In the genomic region with DNA sequence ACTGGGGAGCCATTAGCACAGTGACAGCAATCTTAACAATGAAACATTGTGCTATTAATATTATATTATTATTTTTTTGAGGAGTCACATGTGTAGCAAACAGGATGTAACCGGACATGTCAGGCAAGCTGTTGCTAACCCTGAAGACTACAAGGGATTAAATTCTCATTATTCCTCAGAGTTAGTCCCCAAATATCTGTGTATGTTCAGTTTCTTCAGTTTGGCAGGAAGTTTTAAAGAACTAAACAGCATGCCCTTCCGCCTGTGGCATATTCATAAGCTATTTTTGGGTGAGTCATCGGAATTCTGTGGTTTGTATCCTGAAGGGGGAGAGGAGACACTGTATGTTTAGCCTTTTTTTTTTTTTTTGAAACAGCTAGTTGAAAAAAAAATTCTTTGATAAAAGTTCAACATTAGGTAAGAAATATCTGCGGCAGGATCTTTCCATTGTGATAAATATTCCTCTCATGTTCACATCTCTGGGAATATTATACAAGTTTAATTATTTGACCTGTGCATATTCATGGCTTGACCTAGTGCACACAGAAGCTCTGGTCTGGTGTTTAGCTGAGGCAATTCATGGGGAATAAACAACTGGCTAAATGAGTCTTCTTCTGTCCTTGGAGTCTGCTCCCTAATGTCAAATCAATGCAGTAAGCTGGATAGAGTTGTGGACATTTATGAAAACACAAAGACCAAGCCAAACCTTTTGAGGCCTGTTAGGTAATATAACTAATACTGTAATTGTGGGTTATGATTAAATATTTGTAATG, we compare ENCODE assay signal across 8 cellular contexts.
A peak's percentile ranks its signal among the peaks of the same experiment; 100 is the strongest.
DNase-seq lines count a peak whose midpoint lies in the region; ATAC-seq and TF ChIP-seq lines count a peak whose summit lies in the region.

No MANE protein-coding gene starts in this region.

- H3K27ac ChIP-seq in foreskin keratinocyte (peak overlapping the region; percentile 38), smooth muscle cell (ENCODE audit: low read depth) (peak overlapping the region; percentile 96)

- TF ChIP-seq CTCF in HFFc6 (IDR thresholded peaks at IDR 0.05), result no peak
- no peak for TF ChIP-seq CTCF in foreskin keratinocyte (conservative IDR thresholded peaks at IDR 0.05)
- TF ChIP-seq CTCF in smooth muscle cell (IDR thresholded peaks at IDR 0.05; ENCODE audit: borderline replicate concordance, insufficient read depth, poor library complexity, severe bottlenecking), result no peak

- H3K4me2 ChIP-seq in smooth muscle cell, result peak overlapping the region; percentile 74

- no peaks in the 10 kb centered on the region for H3K27me3 ChIP-seq in foreskin keratinocyte
- H3K27me3 ChIP-seq in smooth muscle cell (ENCODE audit: low read depth), result no peaks in the 10 kb centered on the region

- WGBS in smooth muscle cell (ENCODE audit: low lambda C conversion rate), result 13% methylated on average over 4 of the region's 4 CpGs

- no peaks in the 10 kb centered on the region for H3K36me3 ChIP-seq in smooth muscle cell (ENCODE audit: low read depth)

- DNase-seq in HFFc6 (peak; percentile 95), SW480 (ENCODE audit: low spot score) (peak; percentile 96), foreskin keratinocyte (peak; percentile 88 to 95), smooth muscle cell (lab: John Stamatoyannopoulos, UW; ENCODE audit: unreplicated experiment) (no peak), NCI-H1436 treated with DMSO at 0.1 percent for 48 hours (lab: John Stamatoyannopoulos, UW) (no peak), T-helper 9 cell (no peak)
- DNase-seq in stimulated activated CD4-positive, alpha-beta T cell treated with anti-CD3 and anti-CD28 coated beads, Interleukin-1b, Interleukin-23, amount 100 ng/mL, for 48 hours, result no peak

- peaks cover 86% of the 10 kb centered on the region for H3K4me1 Mint-ChIP-seq in HFFc6 (ENCODE audit: low read depth)

- no peaks in the 10 kb centered on the region for H3K36me3 Mint-ChIP-seq in HFFc6 (ENCODE audit: low read depth)

- peaks cover 58% of the 10 kb centered on the region for H3K4me1 ChIP-seq in foreskin keratinocyte
- H3K4me1 ChIP-seq in smooth muscle cell (ENCODE audit: low read depth), result peaks cover 44% of the 10 kb centered on the region

- H3K27me3 Mint-ChIP-seq in HFFc6 (ENCODE audit: insufficient read depth), result no peaks in the 10 kb centered on the region

- H3K27ac Mint-ChIP-seq in HFFc6, result peak overlapping the region; percentile 68

- no peaks in the 10 kb centered on the region for H3K79me2 ChIP-seq in smooth muscle cell (ENCODE audit: low read depth)

- ATAC-seq in foreskin keratinocyte, result peak; percentile 85
- no peak for ATAC-seq in GM21529 (IDR thresholded peaks at IDR 0.05; ENCODE audit: unreplicated experiment)

- H3F3A ChIP-seq in smooth muscle cell (ENCODE audit: low read depth), result peaks cover 45% of the 10 kb centered on the region

- H3K9me3 ChIP-seq in smooth muscle cell (replicated peaks; ENCODE audit: low read depth), result no peaks in the 10 kb centered on the region

- no peak overlapping the region for H3K4me3 ChIP-seq in smooth muscle cell

- H3K4me3 Mint-ChIP-seq in HFFc6, result peak overlapping the region; percentile 60

- no peaks in the 10 kb centered on the region for H3K9me3 Mint-ChIP-seq in HFFc6

- H2AFZ ChIP-seq in smooth muscle cell (ENCODE audit: low read depth), result peak overlapping the region; percentile 20

- H4K20me1 ChIP-seq in smooth muscle cell (ENCODE audit: low read depth), result no peaks in the 10 kb centered on the region

- peak overlapping the region; percentile 67 for H3K9ac ChIP-seq in smooth muscle cell (ENCODE audit: low read depth)

Comparison
In these comparisons a context has a peak if more than half of its experiments do, and no peak if none do; other contexts are left out.
1. DNase-seq: peak in HFFc6 (single experiment), SW480 (single experiment) and foreskin keratinocyte (2 of 2); none in smooth muscle cell (single experiment), stimulated activated CD4-positive, alpha-beta T cell treated with anti-CD3 and anti-CD28 coated beads, Interleukin-1b, Interleukin-23, amount 100 ng/mL, for 48 hours (single experiment), NCI-H1436 treated with DMSO at 0.1 percent for 48 hours (single experiment) and T-helper 9 cell (single experiment).